In the genomic region with DNA sequence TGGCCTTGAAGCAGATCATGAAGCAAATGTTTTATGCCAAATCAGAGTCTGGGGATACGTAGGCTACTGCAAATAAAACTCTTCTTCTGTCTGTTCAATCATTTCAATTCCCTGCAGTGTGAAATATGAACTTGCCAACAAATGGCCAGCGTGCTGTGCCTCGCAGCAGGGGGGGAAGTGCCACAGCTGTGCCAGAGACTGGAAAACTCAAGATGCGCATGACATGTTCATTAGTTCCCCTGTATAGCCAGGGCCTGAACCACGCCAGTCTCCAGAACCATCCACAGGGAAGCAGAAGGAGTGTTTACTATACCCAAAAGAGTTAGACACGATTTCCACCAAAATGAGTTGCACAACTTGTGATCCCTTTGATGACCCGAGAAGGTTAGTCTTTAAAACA, we compare ENCODE assay signal across 1 cellular context.
TF ChIP-seq lines count a peak whose summit lies in the region.

No MANE protein-coding gene starts in this region.

TF ChIP-seq in SK-N-SH treated with all-trans-retinoic acid at 6 μM for 48 hours, 23 proteins besides CTCF, POLR2A, EP300 and RAD21 (continued from another document):
- TF ChIP-seq, protein P1, sequence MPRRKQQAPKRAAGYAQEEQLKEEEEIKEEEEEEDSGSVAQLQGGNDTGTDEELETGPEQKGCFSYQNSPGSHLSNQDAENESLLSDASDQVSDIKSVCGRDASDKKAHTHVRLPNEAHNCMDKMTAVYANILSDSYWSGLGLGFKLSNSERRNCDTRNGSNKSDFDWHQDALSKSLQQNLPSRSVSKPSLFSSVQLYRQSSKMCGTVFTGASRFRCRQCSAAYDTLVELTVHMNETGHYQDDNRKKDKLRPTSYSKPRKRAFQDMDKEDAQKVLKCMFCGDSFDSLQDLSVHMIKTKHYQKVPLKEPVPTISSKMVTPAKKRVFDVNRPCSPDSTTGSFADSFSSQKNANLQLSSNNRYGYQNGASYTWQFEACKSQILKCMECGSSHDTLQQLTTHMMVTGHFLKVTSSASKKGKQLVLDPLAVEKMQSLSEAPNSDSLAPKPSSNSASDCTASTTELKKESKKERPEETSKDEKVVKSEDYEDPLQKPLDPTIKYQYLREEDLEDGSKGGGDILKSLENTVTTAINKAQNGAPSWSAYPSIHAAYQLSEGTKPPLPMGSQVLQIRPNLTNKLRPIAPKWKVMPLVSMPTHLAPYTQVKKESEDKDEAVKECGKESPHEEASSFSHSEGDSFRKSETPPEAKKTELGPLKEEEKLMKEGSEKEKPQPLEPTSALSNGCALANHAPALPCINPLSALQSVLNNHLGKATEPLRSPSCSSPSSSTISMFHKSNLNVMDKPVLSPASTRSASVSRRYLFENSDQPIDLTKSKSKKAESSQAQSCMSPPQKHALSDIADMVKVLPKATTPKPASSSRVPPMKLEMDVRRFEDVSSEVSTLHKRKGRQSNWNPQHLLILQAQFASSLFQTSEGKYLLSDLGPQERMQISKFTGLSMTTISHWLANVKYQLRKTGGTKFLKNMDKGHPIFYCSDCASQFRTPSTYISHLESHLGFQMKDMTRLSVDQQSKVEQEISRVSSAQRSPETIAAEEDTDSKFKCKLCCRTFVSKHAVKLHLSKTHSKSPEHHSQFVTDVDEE (CRISPR knock-in tag; IDR thresholded peaks at IDR 0.05), result no peak
- TF ChIP-seq TOX (CRISPR knock-in tag; IDR thresholded peaks at IDR 0.05; ENCODE audit: borderline replicate concordance), result no peak
- TF ChIP-seq ZC3H10 (CRISPR knock-in tag; IDR thresholded peaks at IDR 0.05), result no peak
- no peak for TF ChIP-seq ZNF565 (CRISPR knock-in tag; conservative IDR thresholded peaks at IDR 0.05; ENCODE audit: low read depth)
